8 cellular contexts compared by ENCODE assay signal in the genomic region with DNA sequence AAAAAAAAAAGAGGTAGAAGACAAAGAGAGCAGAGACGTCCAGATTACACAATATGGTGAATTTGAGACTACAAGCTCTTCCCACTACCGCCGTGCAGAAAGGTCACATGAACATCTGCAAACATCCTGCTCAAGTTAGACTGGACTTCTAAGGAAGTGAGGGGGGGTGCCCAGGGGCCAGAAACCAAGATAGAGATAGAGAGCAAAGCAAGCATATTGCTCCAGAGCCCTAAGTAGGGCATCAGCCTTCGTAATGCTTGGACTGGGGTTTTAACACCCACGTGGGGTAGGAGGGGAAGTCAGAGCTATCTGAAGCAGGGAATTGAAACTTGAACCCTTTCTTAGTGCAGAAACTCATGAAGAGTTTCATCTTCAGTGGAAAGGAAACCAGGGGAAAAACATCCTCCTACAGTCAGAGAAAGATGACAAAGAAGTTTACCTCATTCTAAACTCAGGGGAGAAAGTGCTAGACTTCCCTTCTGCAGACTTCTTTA. TPM values are rescaled to one million over a fixed set of nuclear protein-coding genes. Genes with fewer than 3 reads are reported as not detected.
A peak's percentile ranks its signal among the peaks of the same experiment; 100 is the strongest.
DNase-seq lines count a peak whose midpoint lies in the region; ATAC-seq and TF ChIP-seq lines count a peak whose summit lies in the region.

No MANE protein-coding gene starts in this region.

- TF ChIP-seq POLR2A in erythroblast (IDR thresholded peaks at IDR 0.05; ENCODE audit: low read length), result no peak

- DNase-seq in NOMO-1 treated with DMSO at 0.1 percent for 48 hours (lab: John Stamatoyannopoulos, UW; ENCODE audit: unreplicated experiment) (peak; percentile 97), Right ventricle myocardium superior (peak; percentile 61), posterior vena cava (ENCODE audit: low spot score) (no peak), erythroblast (lab: John Stamatoyannopoulos, UW) (no peak), NCI-H1417 (lab: John Stamatoyannopoulos, UW) (no peak)
- DNase-seq in stimulated activated CD8-positive, alpha-beta memory T cell treated with anti-CD3 and anti-CD28 coated beads, Interleukin-4, amount 100 ng/mL, for 48 hours, result peak; percentile 64

- intact Hi-C loops in Right ventricle myocardium superior (cut with DNase I) (no loop called here), posterior vena cava (cut with DNase I) (no loop called here)

- ATAC-seq in GM18520 (IDR thresholded peaks at IDR 0.05; ENCODE audit: unreplicated experiment) (peak; percentile 58), GM21786 (IDR thresholded peaks at IDR 0.05; ENCODE audit: unreplicated experiment) (peak; percentile 80), Right ventricle myocardium superior (ENCODE audit: poor library complexity) (peak; percentile 81)

RNA-seq across cellular contexts. Expression of gene CLEC19A, which starts 8.7 kb away (rescaled TPM):
- total RNA-seq in Right ventricle myocardium superior (not detected), posterior vena cava (not detected)

Comparison
In these comparisons a context has a peak if more than half of its experiments do, and no peak if none do; other contexts are left out.
1. DNase-seq: peak in NOMO-1 treated with DMSO at 0.1 percent for 48 hours (single experiment), Right ventricle myocardium superior (single experiment) and stimulated activated CD8-positive, alpha-beta memory T cell treated with anti-CD3 and anti-CD28 coated beads, Interleukin-4, amount 100 ng/mL, for 48 hours (single experiment); none in posterior vena cava (single experiment), erythroblast (0 of 2) and NCI-H1417 (0 of 3).
2. Peak in every context shown above with its lines, with median percentiles within 50 percentile points of each other: ATAC-seq.